Comparison of ENCODE assay signal across 16 cellular contexts in genomic region chr18:59744271-59744721, GRCh38. TPM values are rescaled to one million over a fixed set of nuclear protein-coding genes. Genes with fewer than 3 reads are reported as not detected.
DNase-seq lines count a peak whose midpoint lies in the region; ATAC-seq, FAIRE-seq and TF ChIP-seq lines count a peak whose summit lies in the region.
"Had no signal": no experiment of that assay in that cellular context is flagged by ENCODE, and none has a peak within 500 bp of the region (broad histone marks: within the 10 kb centered on the region; RNA-seq: fewer than 3 reads in every experiment).

No MANE protein-coding gene starts in this region.

- H3K4me1 ChIP-seq in mesenchymal stem cell (ENCODE audit: control insufficient read depth, insufficient read depth, low read depth, low read length) = no peaks in the 10 kb centered on the region
- H3K4me1 ChIP-seq: vagina had no signal

- H3K4me2 ChIP-seq in mesenchymal stem cell (ENCODE audit: low read length, poor library complexity, severe bottlenecking) = no peak overlapping the region

- no peak overlapping the region for H2BK120ac ChIP-seq in mesenchymal stem cell (ENCODE audit: low read depth, low read length)

- H3K4ac ChIP-seq in mesenchymal stem cell (ENCODE audit: low read depth in 1 of 2, low read length in 2 of 2) = no peak overlapping the region

- H2BK15ac ChIP-seq in mesenchymal stem cell (ENCODE audit: low read depth, poor library complexity, severe bottlenecking) = no peak overlapping the region

- no peak overlapping the region for H2BK5ac ChIP-seq in mesenchymal stem cell (ENCODE audit: low read depth, low read length, poor library complexity, severe bottlenecking)

- FAIRE-seq in bronchial epithelial cell (lab: Jason Lieb, UNC) (no peak), GM12891 (lab: Jason Lieb, UNC) (no peak)
- FAIRE-seq: islet of Langerhans had no signal

- H2AFZ ChIP-seq in mesenchymal stem cell (ENCODE audit: low read depth, low read length) = no peak overlapping the region

- no peak overlapping the region for H3K18ac ChIP-seq in mesenchymal stem cell (ENCODE audit: low read depth in 1 of 2, low read length in 2 of 2)

- no peak overlapping the region for H2AK5ac ChIP-seq in mesenchymal stem cell (ENCODE audit: low read length, severe bottlenecking)

- TF ChIP-seq CTCF in AG09319 (IDR thresholded peaks at IDR 0.05; ENCODE audit: low read depth, low read length) (no peak), bronchial epithelial cell (IDR thresholded peaks at IDR 0.05; ENCODE audit: insufficient read depth, low read length, severe bottlenecking) (no peak)

- no peak for ATAC-seq in GM18505 (IDR thresholded peaks at IDR 0.05; ENCODE audit: unreplicated experiment)

- H3K4me3 ChIP-seq in bronchial epithelial cell (ENCODE audit: low read depth, low read length) (no peak overlapping the region), mesenchymal stem cell (ENCODE audit: insufficient read depth in 1 of 2, low read depth in 1 of 2, low read length in 2 of 2) (no peak overlapping the region)
- H3K4me3 ChIP-seq: vagina had no signal

- no peak overlapping the region for H4K91ac ChIP-seq in mesenchymal stem cell (ENCODE audit: low read length)

- H3K23ac ChIP-seq in mesenchymal stem cell (ENCODE audit: low read length in 2 of 2) = no peak overlapping the region

- H3K9ac ChIP-seq in mesenchymal stem cell (ENCODE audit: low read length) = no peak overlapping the region

- H3K27me3 ChIP-seq in bronchial epithelial cell (ENCODE audit: control insufficient read depth, insufficient read depth, low read length) = no peaks in the 10 kb centered on the region
- H3K27me3 ChIP-seq in mesenchymal stem cell (ENCODE audit: control insufficient read depth in 1 of 2, insufficient read depth in 1 of 2, low read length in 2 of 2) = no peaks in the 10 kb centered on the region
- H3K27me3 ChIP-seq: vagina had no signal

- no peak overlapping the region for H3K14ac ChIP-seq in mesenchymal stem cell (ENCODE audit: low read length in 2 of 2)

- WGBS in mesenchymal stem cell = 71% methylated on average over 1 of the region's 4 CpGs

- H2BK12ac ChIP-seq in mesenchymal stem cell (ENCODE audit: low read length in 2 of 2) = no peak overlapping the region

- no peaks in the 10 kb centered on the region for H3K36me3 ChIP-seq in bronchial epithelial cell (ENCODE audit: control insufficient read depth, insufficient read depth, low read length)
- no peaks in the 10 kb centered on the region for H3K36me3 ChIP-seq in mesenchymal stem cell (ENCODE audit: control insufficient read depth in 1 of 2, insufficient read depth in 2 of 2, low read depth in 1 of 2, low read length in 2 of 2)
- H3K36me3 ChIP-seq: vagina had no signal

- DNase-seq in AG09319 (ENCODE audit: extremely low read depth, low read depth) = peak; percentile 82
- DNase-seq in LHCN-M2 (ENCODE audit: low read depth) = peak; percentile 97
- peak; percentile 93 for DNase-seq in bronchial epithelial cell (ENCODE audit: low read depth)
- peak; percentile 54 for DNase-seq in mesenchymal stem cell
- DNase-seq in GM12891 (ENCODE audit: insufficient read length, low spot score) = no peak
- no peak for DNase-seq in stimulated activated naive CD4-positive, alpha-beta T cell treated with Interleukin-2 at 50 U/mL for 16 hours (lab: John Stamatoyannopoulos, UW)
- DNase-seq in NCI-H510A (lab: John Stamatoyannopoulos, UW) = no peak
- DNase-seq: activated CD4-positive, alpha-beta memory T cell treated with anti-CD3 and anti-CD28 coated beads for 36 hours; cerebellar nuclear complex; foreskin melanocyte; NCI-H2227 treated with DMSO at 0.1 percent for 48 hours; stimulated activated CD4-positive, alpha-beta T cell treated with anti-CD3 and anti-CD28 coated beads, Interleukin-2, amount 100 ng/mL, for 24 hours had no signal

- H3K27ac ChIP-seq in mesenchymal stem cell (ENCODE audit: low read length, poor library complexity, severe bottlenecking) = no peak overlapping the region
- H3K27ac ChIP-seq: C4-2B, vagina had no signal

- H3K79me1 ChIP-seq in mesenchymal stem cell (replicated peaks; ENCODE audit: low read length, poor library complexity, severe bottlenecking) = no peaks in the 10 kb centered on the region

- H3K9me3 ChIP-seq in mesenchymal stem cell (ENCODE audit: control insufficient read depth, low read length) = peaks cover 7% of the 10 kb centered on the region
- H3K9me3 ChIP-seq: vagina had no signal

- TF ChIP-seq POLR2A in GM12891 (IDR thresholded peaks at IDR 0.05; ENCODE audit: low read depth, low read length) = no peak
- TF ChIP-seq POLR2A in GM18505 (IDR thresholded peaks at IDR 0.05; ENCODE audit: borderline replicate concordance, extremely low read depth, insufficient read depth, insufficient read length) = no peak

- no peak overlapping the region for H4K8ac ChIP-seq in mesenchymal stem cell (ENCODE audit: low read length)

TF ChIP-seq in GM12891, 5 proteins besides CTCF, POLR2A, EP300 and RAD21:
- TF ChIP-seq POLR2AphosphoS5 (IDR thresholded peaks at IDR 0.05; ENCODE audit: low read depth, low read length) = no peak
- no peak for TF ChIP-seq TAF1 (IDR thresholded peaks at IDR 0.05; ENCODE audit: low read depth, low read length)
- TF ChIP-seq POU2F2 (IDR thresholded peaks at IDR 0.05; ENCODE audit: low read depth, low read length) = no peak
- no peak for TF ChIP-seq PAX5 (IDR thresholded peaks at IDR 0.05; ENCODE audit: insufficient read depth, low read length, severe bottlenecking)
- no peak for TF ChIP-seq SPI1 (IDR thresholded peaks at IDR 0.05; ENCODE audit: low read depth, low read length)

RNA-seq across cellular contexts. Expression of gene CCBE1, which starts 47.1 kb away (rescaled TPM):
- total RNA-seq in LHCN-M2 (2014; rRNA removed) (54.9 and 92.6 TPM in 2 replicates), bronchial epithelial cell (1.6 and 4.9 TPM in 2 replicates)
- 179 TPM for polyA plus RNA-seq in LHCN-M2 (2012)
- polyA plus RNA-seq in mesenchymal stem cell (2013, experiment 1 of 2) = 0.47 TPM
- 0.48 TPM for polyA plus RNA-seq in mesenchymal stem cell (2013, experiment 2 of 2)
- polyA plus RNA-seq in GM12891 (2012; ENCODE audit: low read depth, missing spikeins) = 0.06 TPM

Comparison
In these comparisons a context has a peak if more than half of its experiments do, and no peak if none do; other contexts are left out.
1. DNase-seq: peak in AG09319 (single experiment), LHCN-M2 (single experiment), bronchial epithelial cell (single experiment) and mesenchymal stem cell (single experiment); none in GM12891 (single experiment), stimulated activated naive CD4-positive, alpha-beta T cell treated with Interleukin-2 at 50 U/mL for 16 hours (single experiment) and NCI-H510A (single experiment).